In the genomic region with DNA sequence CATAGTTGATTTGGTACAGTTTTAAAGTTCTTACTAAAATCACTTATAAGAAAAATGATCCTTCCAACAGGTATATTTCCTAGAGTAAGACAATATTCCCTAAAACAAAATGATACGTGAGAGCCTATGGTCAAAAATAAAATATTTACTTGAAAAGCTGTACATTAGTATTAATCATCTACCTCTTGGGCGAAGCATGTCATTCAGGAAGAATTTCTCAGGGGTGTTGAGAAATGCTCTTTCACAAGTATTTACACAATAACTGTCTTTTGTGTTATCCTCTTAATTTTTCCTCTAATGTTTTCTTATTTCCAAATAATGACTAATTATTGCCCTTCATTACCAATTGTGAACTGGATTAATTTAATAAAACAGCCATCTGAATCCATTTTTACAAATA, we compare ENCODE assay signal across 20 cellular contexts.
A peak's percentile ranks its signal among the peaks of the same experiment; 100 is the strongest.
DNase-seq lines count a peak whose midpoint lies in the region; ATAC-seq and TF ChIP-seq lines count a peak whose summit lies in the region.
"Had no signal": no experiment of that assay in that cellular context is flagged by ENCODE, and none has a peak within 500 bp of the region (broad histone marks: within the 10 kb centered on the region; RNA-seq: fewer than 3 reads in every experiment).

No MANE protein-coding gene starts in this region.

- 0 out of 3 replicates have a peak, but pooled peaks have one; percentile 36 for ATAC-seq in RWPE2 (ENCODE audit: low read depth)
- ATAC-seq in GM18519 (IDR thresholded peaks at IDR 0.05; ENCODE audit: low FRiP score, unreplicated experiment): no peak
- ATAC-seq: HepG2 had no signal

- DNase-seq in AML-193 (lab: John Stamatoyannopoulos, UW): peak; percentile 42 to 54
- DNase-seq in HCEC 1CT: peak; percentile 59
- DNase-seq in RWPE2 (ENCODE audit: low spot score): no peak
- peak; percentile 4 for DNase-seq in glomerular visceral epithelial cell (ENCODE audit: extremely low spot score)
- DNase-seq in stimulated activated CD4-positive, alpha-beta T cell treated with anti-CD3 and anti-CD28 coated beads, Interleukin-2, amount 100 ng/mL, for 48 hours: no peak
- no peak for DNase-seq in glutamatergic neuron
- DNase-seq: BE2C; C1 segment of cervical spinal cord; CD4-positive, CD25-positive, alpha-beta regulatory T cell; CD8-positive, alpha-beta memory T cell; COR-L47; DMS 273 treated with DMSO at 0.1 percent for 48 hours; DMS53; DND-41; EL; GM23248 had no signal

- H3K9me3 Mint-ChIP-seq in glutamatergic neuron (ENCODE audit: unreplicated experiment): peaks cover 2% of the 10 kb centered on the region

- H3K27me3 ChIP-seq in RWPE2 (ENCODE audit: insufficient read depth, poor library complexity, severe bottlenecking): no peaks in the 10 kb centered on the region
- H3K27me3 ChIP-seq: BE2C had no signal

- peaks cover under 1% of the 10 kb centered on the region for H3K36me3 Mint-ChIP-seq in glutamatergic neuron (ENCODE audit: unreplicated experiment)
- H3K36me3 Mint-ChIP-seq: CD4-positive, CD25-positive, alpha-beta regulatory T cell; CD8-positive, alpha-beta memory T cell; IgD-negative memory B cell had no signal

- no peak overlapping the region for H3K27ac ChIP-seq in RWPE2 (ENCODE audit: poor library complexity, severe bottlenecking)
- H3K27ac ChIP-seq: GM23248 had no signal

- no peaks in the 10 kb centered on the region for H3K27me3 Mint-ChIP-seq in glutamatergic neuron (ENCODE audit: unreplicated experiment)
- H3K27me3 Mint-ChIP-seq: CD4-positive, CD25-positive, alpha-beta regulatory T cell; CD8-positive, alpha-beta memory T cell; IgD-negative memory B cell had no signal

- H3K36me3 ChIP-seq in RWPE2 (ENCODE audit: low read depth): no peaks in the 10 kb centered on the region
- H3K36me3 ChIP-seq: BE2C, HAP-1 had no signal

- no peak overlapping the region for H3K4me3 ChIP-seq in RWPE2 (ENCODE audit: severe bottlenecking)
- H3K4me3 ChIP-seq: GM23248, HAP-1 had no signal

- no peaks in the 10 kb centered on the region for H3K4me1 Mint-ChIP-seq in glutamatergic neuron (ENCODE audit: low read depth, unreplicated experiment)
- H3K4me1 Mint-ChIP-seq: CD4-positive, CD25-positive, alpha-beta regulatory T cell; CD8-positive, alpha-beta memory T cell; IgD-negative memory B cell had no signal

- TF ChIP-seq CTCF in RWPE2 (IDR thresholded peaks at IDR 0.05; ENCODE audit: poor library complexity, severe bottlenecking): no peak
- no peak for TF ChIP-seq CTCF in glutamatergic neuron (IDR thresholded peaks at IDR 0.05; ENCODE audit: partially characterized antibody, unreplicated experiment)

- H3K4me1 ChIP-seq in RWPE2 (ENCODE audit: insufficient read depth, poor library complexity, severe bottlenecking): no peaks in the 10 kb centered on the region
- H3K4me1 ChIP-seq: BE2C, HAP-1 had no signal

- no peak overlapping the region for H3K4me3 Mint-ChIP-seq in glutamatergic neuron (ENCODE audit: unreplicated experiment)
- H3K4me3 Mint-ChIP-seq: CD4-positive, CD25-positive, alpha-beta regulatory T cell; CD8-positive, alpha-beta memory T cell; IgD-negative memory B cell had no signal

- H3K27ac Mint-ChIP-seq in glutamatergic neuron (ENCODE audit: unreplicated experiment): no peak overlapping the region
- H3K27ac Mint-ChIP-seq: CD4-positive, CD25-positive, alpha-beta regulatory T cell; CD8-positive, alpha-beta memory T cell; IgD-negative memory B cell had no signal

- no peaks in the 10 kb centered on the region for H3K9me3 ChIP-seq in RWPE2 (ENCODE audit: severe bottlenecking)
- H3K9me3 ChIP-seq: BE2C, HAP-1 had no signal

Comparison
In these comparisons a context has a peak if more than half of its experiments do, and no peak if none do; other contexts are left out.
1. DNase-seq: peak in AML-193 (2 of 2), HCEC 1CT (single experiment) and glomerular visceral epithelial cell (single experiment); none in RWPE2 (single experiment), stimulated activated CD4-positive, alpha-beta T cell treated with anti-CD3 and anti-CD28 coated beads, Interleukin-2, amount 100 ng/mL, for 48 hours (0 of 2) and glutamatergic neuron (single experiment).